Comparison of ENCODE assay signal across 17 cellular contexts in genomic region chr2:133124446-133124845, GRCh38.
A peak's percentile ranks its signal among the peaks of the same experiment; 100 is the strongest.
DNase-seq lines count a peak whose midpoint lies in the region; ATAC-seq and TF ChIP-seq lines count a peak whose summit lies in the region.
"Had no signal": no experiment of that assay in that cellular context is flagged by ENCODE, and none has a peak within 500 bp of the region (broad histone marks: within the 10 kb centered on the region; RNA-seq: fewer than 3 reads in every experiment).

No MANE protein-coding gene starts in this region.

- TF ChIP-seq CTCF in progenitor cell of endocrine pancreas (IDR thresholded peaks at IDR 0.05; ENCODE audit: unreplicated experiment) = no peak

- peaks cover 20% of the 10 kb centered on the region for H3K4me1 Mint-ChIP-seq in progenitor cell of endocrine pancreas (ENCODE audit: low read depth)
- H3K4me1 Mint-ChIP-seq: B cell had no signal

- DNase-seq in COLO829 (ENCODE audit: low spot score) (peak; percentile 38), foreskin melanocyte (peak; percentile 63), progenitor cell of endocrine pancreas (ENCODE audit: low spot score, unreplicated experiment) (no peak), T-helper 1 cell (no peak)
- DNase-seq: AML-193; CD4-positive, alpha-beta T cell; CD8-positive, alpha-beta T cell; COR-L47; DMS 273 treated with DMSO at 0.1 percent for 48 hours; DMS153; DMS53; DND-41; EL; GDM1 had no signal

- no peak for ATAC-seq in GM19463 (IDR thresholded peaks at IDR 0.05; ENCODE audit: unreplicated experiment)
- ATAC-seq: A549; CD8-positive, alpha-beta T cell had no signal

- H3K27ac Mint-ChIP-seq in progenitor cell of endocrine pancreas = peak overlapping the region; percentile 20
- H3K27ac Mint-ChIP-seq: B cell; CD4-positive, alpha-beta T cell; CD8-positive, alpha-beta T cell had no signal

- no peaks in the 10 kb centered on the region for H3K27me3 Mint-ChIP-seq in progenitor cell of endocrine pancreas
- H3K27me3 Mint-ChIP-seq: B cell; CD4-positive, alpha-beta T cell had no signal

- no peaks in the 10 kb centered on the region for H3K9me3 Mint-ChIP-seq in progenitor cell of endocrine pancreas (ENCODE audit: low read depth)
- H3K9me3 Mint-ChIP-seq: CD4-positive, alpha-beta T cell; CD8-positive, alpha-beta T cell had no signal

- H3K4me3 Mint-ChIP-seq in progenitor cell of endocrine pancreas (ENCODE audit: low read depth) = no peak overlapping the region
- H3K4me3 Mint-ChIP-seq: B cell; CD4-positive, alpha-beta T cell; CD8-positive, alpha-beta T cell had no signal

- H3K36me3 Mint-ChIP-seq in progenitor cell of endocrine pancreas (ENCODE audit: insufficient read depth) = no peaks in the 10 kb centered on the region
- H3K36me3 Mint-ChIP-seq: CD8-positive, alpha-beta T cell had no signal

Comparison
In these comparisons a context has a peak if more than half of its experiments do, and no peak if none do; other contexts are left out.
1. DNase-seq: peak in COLO829 (single experiment) and foreskin melanocyte (single experiment); none in progenitor cell of endocrine pancreas (single experiment) and T-helper 1 cell (0 of 5).